8 cellular contexts compared by ENCODE assay signal in genomic region chr17:60392845-60393702, GRCh38. TPM values are rescaled to one million over a fixed set of nuclear protein-coding genes. Genes with fewer than 3 reads are reported as not detected.
DNase-seq lines count a peak whose midpoint lies in the region; ATAC-seq and TF ChIP-seq lines count a peak whose summit lies in the region.

No MANE protein-coding gene starts in this region.

- no peak overlapping the region for H4K8ac ChIP-seq in neuronal stem cell (ENCODE audit: low read depth, low read length)

- peak overlapping the region; percentile 93 for H3K27ac ChIP-seq in neuronal stem cell (replicated peaks; ENCODE audit: low read length)

- no peak overlapping the region for H3K4ac ChIP-seq in neuronal stem cell (ENCODE audit: low read length)

- no peak overlapping the region for H2BK12ac ChIP-seq in neuronal stem cell (ENCODE audit: low read length)

- peak overlapping the region; percentile 97 for H2AFZ ChIP-seq in neuronal stem cell (ENCODE audit: low read length)

- peak overlapping the region; percentile 88 for H3K18ac ChIP-seq in neuronal stem cell (ENCODE audit: low read length)

- no peak for ATAC-seq in HG03354 (IDR thresholded peaks at IDR 0.05; ENCODE audit: poor library complexity, severe bottlenecking, unreplicated experiment)
- ATAC-seq in HG03520 (IDR thresholded peaks at IDR 0.05; ENCODE audit: unreplicated experiment) = no peak

- H3K36me3 ChIP-seq in neuronal stem cell (replicated peaks in 1 of 2; ENCODE audit: control insufficient read depth in 2 of 2, insufficient read depth in 2 of 2, low read length in 2 of 2) = no peaks in the 10 kb centered on the region

- peaks cover 17% of the 10 kb centered on the region for H3K36me3 Mint-ChIP-seq in activated T-cell treated with anti-CD3 and anti-CD28 coated beads, Interleukin-2, amount 50 U/mL, for 24 hours (ENCODE audit: low read depth)

- no peak overlapping the region for H3K14ac ChIP-seq in neuronal stem cell (ENCODE audit: low read length)

- peaks cover 42% of the 10 kb centered on the region for H3K4me1 Mint-ChIP-seq in activated T-cell treated with anti-CD3 and anti-CD28 coated beads, Interleukin-2, amount 50 U/mL, for 24 hours (ENCODE audit: low read depth)

- peak overlapping the region; percentile 99 for H3K27ac Mint-ChIP-seq in activated T-cell treated with anti-CD3 and anti-CD28 coated beads, Interleukin-2, amount 50 U/mL, for 24 hours

- no peak overlapping the region for H2BK120ac ChIP-seq in neuronal stem cell (ENCODE audit: low read depth, low read length)

- H2BK5ac ChIP-seq in neuronal stem cell (ENCODE audit: low read length) = peak overlapping the region; percentile 56

- H3K9me3 Mint-ChIP-seq in activated T-cell treated with anti-CD3 and anti-CD28 coated beads, Interleukin-2, amount 50 U/mL, for 24 hours = no peaks in the 10 kb centered on the region

- H3K4me1 ChIP-seq in neuronal stem cell (ENCODE audit: control insufficient read depth in 2 of 2, insufficient read depth in 1 of 2, low read depth in 1 of 2, low read length in 2 of 2) = peaks cover 0 to 6% of the 10 kb centered on the region in 2 donors

- no peak overlapping the region for H4K91ac ChIP-seq in neuronal stem cell (ENCODE audit: low read depth, low read length, poor library complexity)

- H3K27me3 ChIP-seq in neuronal stem cell (ENCODE audit: control insufficient read depth in 3 of 3, insufficient read depth in 3 of 3, low read depth in 1 of 3, low read length in 3 of 3) = no peaks in the 10 kb centered on the region

- no peak overlapping the region for H3K23ac ChIP-seq in neuronal stem cell (ENCODE audit: low read depth, low read length, poor library complexity)

- peak overlapping the region; percentile 93 for H3K4me3 Mint-ChIP-seq in activated T-cell treated with anti-CD3 and anti-CD28 coated beads, Interleukin-2, amount 50 U/mL, for 24 hours

- H3K79me1 ChIP-seq in neuronal stem cell (ENCODE audit: low read depth, low read length) = no peaks in the 10 kb centered on the region

- H3K27me3 Mint-ChIP-seq in activated T-cell treated with anti-CD3 and anti-CD28 coated beads, Interleukin-2, amount 50 U/mL, for 24 hours = no peaks in the 10 kb centered on the region

- peak overlapping the region; percentile 87 for H3K9ac ChIP-seq in neuronal stem cell (ENCODE audit: low read depth, low read length, poor library complexity)

- no peaks in the 10 kb centered on the region for H3K9me3 ChIP-seq in neuronal stem cell (replicated peaks in 1 of 2; ENCODE audit: control insufficient read depth in 2 of 2, insufficient read depth in 1 of 2, low read depth in 1 of 2, low read length in 2 of 2)

- no peak for TF ChIP-seq CTCF in AG10803 (conservative IDR thresholded peaks at IDR 0.05; ENCODE audit: low read length)

- peak overlapping the region; percentile 1 for H2AK5ac ChIP-seq in neuronal stem cell (ENCODE audit: low read depth, low read length)

- H3K4me3 ChIP-seq in AG10803 (ENCODE audit: low read length) = peak overlapping the region; percentile 96
- H3K4me3 ChIP-seq in neuronal stem cell (ENCODE audit: low read length in 2 of 2) = peak overlapping the region; percentile 69 to 93

- WGBS in neuronal stem cell (ENCODE audit: extremely low coverage in 2 of 2, insufficient read length in 2 of 2, insufficient replicate concordance in 1 of 2), 2 donors = no CpG with 5 or more reads among the region's 17 CpGs

- peak overlapping the region; percentile 89 for H3K4me2 ChIP-seq in neuronal stem cell (ENCODE audit: insufficient read depth, low read length, poor library complexity, severe bottlenecking)

- DNase-seq in AG10803 (ENCODE audit: low read depth) (peak; percentile 40), H4 (ENCODE audit: low spot score) (peak; percentile 86), NCI-H446 treated with DMSO at 0.1 percent for 48 hours (lab: John Stamatoyannopoulos, UW) (peak; percentile 3), fibroblast of gingiva (ENCODE audit: low read depth) (peak; percentile 56), neuronal stem cell (ENCODE audit: low spot score) (no peak)
- peak; percentile 59 for DNase-seq in activated T-cell treated with anti-CD3 and anti-CD28 coated beads, Interleukin-2, amount 50 U/mL, for 24 hours

- H2BK15ac ChIP-seq in neuronal stem cell (ENCODE audit: low read length) = peak overlapping the region; percentile 11

RNA-seq across cellular contexts. Expression of gene USP32, which starts 1.1 kb away (rescaled TPM):
- total RNA-seq in H4 (2014; rRNA removed; shearing (Covaris generic)) = 29.4 and 30.0 TPM in 2 replicates
- polyA plus RNA-seq in neuronal stem cell (2013, experiment 1 of 2) = 23.3 TPM
- 23.5 TPM for polyA plus RNA-seq in neuronal stem cell (2013, experiment 2 of 2)

RNA-seq across cellular contexts. Expression of gene CHCT1, which starts 29.2 kb away (rescaled TPM):
- total RNA-seq in H4 (2014; rRNA removed; shearing (Covaris generic)) = not detected in 2 replicates
- polyA plus RNA-seq in neuronal stem cell (2013, experiment 1 of 2) = 0.17 TPM
- polyA plus RNA-seq in neuronal stem cell (2013, experiment 2 of 2) = 0.25 TPM
